In genomic region chr7:156668130-156668741, GRCh38 we compare ENCODE assay signal across 1 cellular context.
TF ChIP-seq lines count a peak whose summit lies in the region.

No MANE protein-coding gene starts in this region.

TF ChIP-seq in WTC11, 78 proteins besides CTCF, POLR2A, EP300 and RAD21:
- TF ChIP-seq E2F4 (CRISPR knock-in tag; IDR thresholded peaks at IDR 0.05; ENCODE audit: borderline replicate concordance, low read depth), result no peak
- no peak for TF ChIP-seq ETV6 (CRISPR knock-in tag; IDR thresholded peaks at IDR 0.05)
- TF ChIP-seq TCF7 (CRISPR knock-in tag; IDR thresholded peaks at IDR 0.05; ENCODE audit: low read depth), result no peak
- TF ChIP-seq ZNF416 (CRISPR knock-in tag; IDR thresholded peaks at IDR 0.05), result no peak
- no peak for TF ChIP-seq ZNF232 (CRISPR knock-in tag; IDR thresholded peaks at IDR 0.05)
- no peak for TF ChIP-seq NR1H2 (CRISPR knock-in tag; IDR thresholded peaks at IDR 0.05)
